In the genomic region with DNA sequence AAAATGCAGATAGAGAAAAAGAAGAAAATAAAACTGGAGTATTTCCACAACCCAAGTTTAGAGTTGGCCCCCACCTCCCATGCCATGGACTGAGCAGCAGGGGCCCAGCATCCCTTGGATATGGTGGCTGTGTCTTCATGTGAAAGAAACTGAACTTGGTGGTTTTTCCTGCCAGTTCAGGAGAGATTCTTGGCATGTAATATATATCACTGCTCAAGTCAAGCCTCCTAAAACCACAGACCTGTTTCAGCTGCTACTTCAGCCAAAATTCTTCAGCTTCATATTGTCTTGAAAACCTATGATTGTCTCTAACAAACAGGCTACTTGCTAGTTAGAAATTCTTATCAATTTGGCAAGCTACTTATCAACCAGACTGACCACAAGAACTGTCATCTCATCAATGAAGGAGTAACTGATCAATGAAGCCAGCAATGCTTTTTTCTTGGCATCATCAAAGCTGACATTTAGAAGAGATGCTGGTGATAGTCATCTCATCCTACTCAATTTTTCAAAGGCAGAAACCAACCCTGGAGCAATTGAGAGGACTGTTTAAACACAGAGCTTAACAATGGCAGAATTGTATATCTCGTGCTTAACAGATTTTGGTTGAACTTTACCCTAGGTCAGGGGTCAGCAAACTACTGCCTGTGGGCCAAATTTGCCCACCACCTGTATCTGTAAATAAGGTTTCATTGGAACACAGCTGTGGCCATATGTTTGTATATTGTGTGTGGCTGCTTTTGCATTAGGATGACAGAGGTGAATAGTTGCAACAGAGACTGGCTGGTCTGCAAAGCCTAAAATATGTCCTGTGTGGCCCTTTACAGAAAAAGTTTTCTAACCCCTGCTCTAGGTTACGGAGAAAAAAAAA, we compare ENCODE assay signal across 1 cellular context.
TF ChIP-seq lines count a peak whose summit lies in the region.

No MANE protein-coding gene starts in this region.

TF ChIP-seq in HepG2, 621 proteins besides CTCF, POLR2A, EP300 and RAD21 (continued from another document and continues in another):
- TF ChIP-seq ZNF740 (CRISPR knock-in tag; IDR thresholded peaks at IDR 0.05) (peak; percentile 75; the same call in 1 of the 2 replicates), ZNF615 (CRISPR knock-in tag; IDR thresholded peaks at IDR 0.05; ENCODE audit: borderline replicate concordance) (no peak; the same call in 1 of the 2 replicates), ZSCAN30 (CRISPR knock-in tag; IDR thresholded peaks at IDR 0.05) (no peak), ZBTB34 (CRISPR knock-in tag; IDR thresholded peaks at IDR 0.05) (peak; percentile 98), PLRG1 (conservative IDR thresholded peaks at IDR 0.05) (no peak), ZFP82 (CRISPR knock-in tag; IDR thresholded peaks at IDR 0.05; ENCODE audit: borderline replicate concordance) (no peak), BCL3 (CRISPR knock-in tag; IDR thresholded peaks at IDR 0.05) (no peak), CBX2 (IDR thresholded peaks at IDR 0.05; ENCODE audit: low read depth, low read length) (no peak), CBX2 (CRISPR knock-in tag; IDR thresholded peaks at IDR 0.05; ENCODE audit: low read depth) (no peak), HNRNPUL1 (IDR thresholded peaks at IDR 0.05; ENCODE audit: low read depth, low read length) (no peak), LRRFIP1 (CRISPR knock-in tag; conservative IDR thresholded peaks at IDR 0.05) (peak; percentile 72; the same call in 1 of the 2 replicates), HNRNPL (IDR thresholded peaks at IDR 0.05; ENCODE audit: low read depth, low read length) (no peak), ZNF230 (CRISPR knock-in tag; IDR thresholded peaks at IDR 0.05) (peak; percentile 95; the same call in 1 of the 2 replicates), ZSCAN12 (CRISPR knock-in tag; IDR thresholded peaks at IDR 0.05) (peak; percentile 75; the same call in 1 of the 2 replicates), SNRNP70 (IDR thresholded peaks at IDR 0.05; ENCODE audit: low read depth, low read length) (no peak), HMG20B (CRISPR knock-in tag; conservative IDR thresholded peaks at IDR 0.05) (peak; percentile 97), POLR2AphosphoS5 (IDR thresholded peaks at IDR 0.05; ENCODE audit: low read depth, low read length) (peak; percentile 47), FOXP4 (CRISPR knock-in tag; IDR thresholded peaks at IDR 0.05) (peak; percentile 99), ZNF772 (CRISPR knock-in tag; IDR thresholded peaks at IDR 0.05) (peak; percentile 72; the same call in 1 of the 2 replicates), NFAT5 (CRISPR knock-in tag; IDR thresholded peaks at IDR 0.05) (no peak), NFIB (CRISPR knock-in tag; IDR thresholded peaks at IDR 0.05; ENCODE audit: borderline replicate concordance) (no peak), ZNF441 (CRISPR knock-in tag; IDR thresholded peaks at IDR 0.05; ENCODE audit: borderline replicate concordance) (no peak), TSC22D2 (CRISPR knock-in tag; IDR thresholded peaks at IDR 0.05; ENCODE audit: borderline replicate concordance) (0 out of 2 replicates have a peak, but pooled peaks have one; percentile 7), CSRNP1 (CRISPR knock-in tag; IDR thresholded peaks at IDR 0.05) (no peak), KAT8 (CRISPR knock-in tag; IDR thresholded peaks at IDR 0.05) (peak; percentile 87)
- TF ChIP-seq, protein P1, sequence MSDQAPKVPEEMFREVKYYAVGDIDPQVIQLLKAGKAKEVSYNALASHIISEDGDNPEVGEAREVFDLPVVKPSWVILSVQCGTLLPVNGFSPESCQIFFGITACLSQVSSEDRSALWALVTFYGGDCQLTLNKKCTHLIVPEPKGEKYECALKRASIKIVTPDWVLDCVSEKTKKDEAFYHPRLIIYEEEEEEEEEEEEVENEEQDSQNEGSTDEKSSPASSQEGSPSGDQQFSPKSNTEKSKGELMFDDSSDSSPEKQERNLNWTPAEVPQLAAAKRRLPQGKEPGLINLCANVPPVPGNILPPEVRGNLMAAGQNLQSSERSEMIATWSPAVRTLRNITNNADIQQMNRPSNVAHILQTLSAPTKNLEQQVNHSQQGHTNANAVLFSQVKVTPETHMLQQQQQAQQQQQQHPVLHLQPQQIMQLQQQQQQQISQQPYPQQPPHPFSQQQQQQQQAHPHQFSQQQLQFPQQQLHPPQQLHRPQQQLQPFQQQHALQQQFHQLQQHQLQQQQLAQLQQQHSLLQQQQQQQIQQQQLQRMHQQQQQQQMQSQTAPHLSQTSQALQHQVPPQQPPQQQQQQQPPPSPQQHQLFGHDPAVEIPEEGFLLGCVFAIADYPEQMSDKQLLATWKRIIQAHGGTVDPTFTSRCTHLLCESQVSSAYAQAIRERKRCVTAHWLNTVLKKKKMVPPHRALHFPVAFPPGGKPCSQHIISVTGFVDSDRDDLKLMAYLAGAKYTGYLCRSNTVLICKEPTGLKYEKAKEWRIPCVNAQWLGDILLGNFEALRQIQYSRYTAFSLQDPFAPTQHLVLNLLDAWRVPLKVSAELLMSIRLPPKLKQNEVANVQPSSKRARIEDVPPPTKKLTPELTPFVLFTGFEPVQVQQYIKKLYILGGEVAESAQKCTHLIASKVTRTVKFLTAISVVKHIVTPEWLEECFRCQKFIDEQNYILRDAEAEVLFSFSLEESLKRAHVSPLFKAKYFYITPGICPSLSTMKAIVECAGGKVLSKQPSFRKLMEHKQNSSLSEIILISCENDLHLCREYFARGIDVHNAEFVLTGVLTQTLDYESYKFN (CRISPR knock-in tag; conservative IDR thresholded peaks at IDR 0.05): peak; percentile 99
- TF ChIP-seq, protein P2, sequence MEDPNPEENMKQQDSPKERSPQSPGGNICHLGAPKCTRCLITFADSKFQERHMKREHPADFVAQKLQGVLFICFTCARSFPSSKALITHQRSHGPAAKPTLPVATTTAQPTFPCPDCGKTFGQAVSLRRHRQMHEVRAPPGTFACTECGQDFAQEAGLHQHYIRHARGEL (CRISPR knock-in tag; IDR thresholded peaks at IDR 0.05): no peak
- TF ChIP-seq, protein P3, sequence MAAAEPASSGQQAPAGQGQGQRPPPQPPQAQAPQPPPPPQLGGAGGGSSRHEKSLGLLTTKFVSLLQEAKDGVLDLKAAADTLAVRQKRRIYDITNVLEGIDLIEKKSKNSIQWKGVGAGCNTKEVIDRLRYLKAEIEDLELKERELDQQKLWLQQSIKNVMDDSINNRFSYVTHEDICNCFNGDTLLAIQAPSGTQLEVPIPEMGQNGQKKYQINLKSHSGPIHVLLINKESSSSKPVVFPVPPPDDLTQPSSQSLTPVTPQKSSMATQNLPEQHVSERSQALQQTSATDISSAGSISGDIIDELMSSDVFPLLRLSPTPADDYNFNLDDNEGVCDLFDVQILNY (CRISPR knock-in tag; conservative IDR thresholded peaks at IDR 0.05): no peak
- TF ChIP-seq, protein P4, sequence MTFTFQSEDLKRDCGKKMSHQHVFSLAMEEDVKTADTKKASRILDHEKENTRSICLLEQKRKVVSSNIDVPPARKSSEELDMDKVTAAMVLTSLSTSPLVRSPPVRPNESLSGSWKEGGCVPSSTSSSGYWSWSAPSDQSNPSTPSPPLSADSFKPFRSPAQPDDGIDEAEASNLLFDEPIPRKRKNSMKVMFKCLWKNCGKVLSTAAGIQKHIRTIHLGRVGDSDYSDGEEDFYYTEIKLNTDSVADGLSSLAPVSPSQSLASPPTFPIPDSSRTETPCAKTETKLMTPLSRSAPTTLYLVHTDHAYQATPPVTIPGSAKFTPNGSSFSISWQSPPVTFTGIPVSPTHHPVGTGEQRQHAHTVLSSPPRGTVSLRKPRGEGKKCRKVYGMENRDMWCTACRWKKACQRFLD (CRISPR knock-in tag; IDR thresholded peaks at IDR 0.05; ENCODE audit: borderline replicate concordance): peak; percentile 65; the same call in 1 of the 2 replicates
